In genomic region chr10:62582804-62583208, GRCh38 we compare ENCODE assay signal across 11 cellular contexts.
A peak's percentile ranks its signal among the peaks of the same experiment; 100 is the strongest.
DNase-seq lines count a peak whose midpoint lies in the region; ATAC-seq and TF ChIP-seq lines count a peak whose summit lies in the region.
"Had no signal": no experiment of that assay in that cellular context is flagged by ENCODE, and none has a peak within 500 bp of the region (broad histone marks: within the 10 kb centered on the region; RNA-seq: fewer than 3 reads in every experiment).

No MANE protein-coding gene starts in this region.

- no peaks in the 10 kb centered on the region for H3K27me3 ChIP-seq in ACC112 (ENCODE audit: insufficient read depth, low read length)
- H3K27me3 ChIP-seq in SJCRH30, result no peaks in the 10 kb centered on the region

- ATAC-seq in HG02678 (IDR thresholded peaks at IDR 0.05; ENCODE audit: unreplicated experiment) (no peak), GM18498 (IDR thresholded peaks at IDR 0.05; ENCODE audit: unreplicated experiment) (no peak), HG02571 (IDR thresholded peaks at IDR 0.05; ENCODE audit: unreplicated experiment) (no peak)
- ATAC-seq: A549 had no signal

- H3K79me2 ChIP-seq in ACC112 (ENCODE audit: control insufficient read depth, insufficient read depth, low read length, unreplicated experiment), result no peaks in the 10 kb centered on the region

- H3K27ac ChIP-seq in ACC112 (ENCODE audit: low read depth, low read length) (peak overlapping the region; percentile 95), SJCRH30 (peak overlapping the region; percentile 95)
- H3K27ac ChIP-seq: A549 had no signal

- TF ChIP-seq CTCF in fibroblast of pulmonary artery (IDR thresholded peaks at IDR 0.05; ENCODE audit: low read length, missing control alignments), result no peak

- peak overlapping the region; percentile 84 for H2AFZ ChIP-seq in ACC112 (ENCODE audit: low read length, unreplicated experiment)

- no peaks in the 10 kb centered on the region for H3K36me3 ChIP-seq in ACC112 (ENCODE audit: insufficient read depth, low read length)
- H3K36me3 ChIP-seq in SJCRH30, result no peaks in the 10 kb centered on the region

- H3K9me3 ChIP-seq in SJCRH30 (replicated peaks), result no peaks in the 10 kb centered on the region
- H3K9me3 ChIP-seq: A549 had no signal

- H3K4me3 ChIP-seq in ACC112 (ENCODE audit: low read depth, low read length) (peak overlapping the region; percentile 59), SJCRH30 (no peak overlapping the region), fibroblast of pulmonary artery (replicated peaks; ENCODE audit: low read depth, low read length) (no peak overlapping the region)
- H3K4me3 ChIP-seq: A549 had no signal

- peaks cover 53% of the 10 kb centered on the region for H3K4me1 ChIP-seq in ACC112 (ENCODE audit: control insufficient read depth, insufficient read depth, low read length, unreplicated experiment)
- H3K4me1 ChIP-seq in SJCRH30, result peaks cover 51% of the 10 kb centered on the region
- H3K4me1 ChIP-seq: A549 had no signal

- DNase-seq in SJCRH30 (peak; percentile 64 to 67), fibroblast of pulmonary artery (ENCODE audit: low read depth) (peak; percentile 96), non-pigmented ciliary epithelial cell (ENCODE audit: low read depth) (peak; percentile 97)
- DNase-seq in stimulated activated naive CD4-positive, alpha-beta T cell (lab: John Stamatoyannopoulos, UW), result no peak
- DNase-seq: activated CD4-positive, alpha-beta T cell treated with anti-CD3 and anti-CD28 coated beads, Interleukin-2, amount 10 ng/mL, durations not matched to agents 7 days and 5 days; stimulated activated CD4-positive, alpha-beta T cell treated with anti-CD3 and anti-CD28 coated beads, Interleukin-1b, Interleukin-23, amount 100 ng/mL, for 48 hours had no signal

Comparison
In these comparisons a context has a peak if more than half of its experiments do, and no peak if none do; other contexts are left out.
1. DNase-seq: peak in SJCRH30 (2 of 2), fibroblast of pulmonary artery (single experiment) and non-pigmented ciliary epithelial cell (single experiment); none in stimulated activated naive CD4-positive, alpha-beta T cell (0 of 6).